1 cellular context compared by ENCODE assay signal in the genomic region with DNA sequence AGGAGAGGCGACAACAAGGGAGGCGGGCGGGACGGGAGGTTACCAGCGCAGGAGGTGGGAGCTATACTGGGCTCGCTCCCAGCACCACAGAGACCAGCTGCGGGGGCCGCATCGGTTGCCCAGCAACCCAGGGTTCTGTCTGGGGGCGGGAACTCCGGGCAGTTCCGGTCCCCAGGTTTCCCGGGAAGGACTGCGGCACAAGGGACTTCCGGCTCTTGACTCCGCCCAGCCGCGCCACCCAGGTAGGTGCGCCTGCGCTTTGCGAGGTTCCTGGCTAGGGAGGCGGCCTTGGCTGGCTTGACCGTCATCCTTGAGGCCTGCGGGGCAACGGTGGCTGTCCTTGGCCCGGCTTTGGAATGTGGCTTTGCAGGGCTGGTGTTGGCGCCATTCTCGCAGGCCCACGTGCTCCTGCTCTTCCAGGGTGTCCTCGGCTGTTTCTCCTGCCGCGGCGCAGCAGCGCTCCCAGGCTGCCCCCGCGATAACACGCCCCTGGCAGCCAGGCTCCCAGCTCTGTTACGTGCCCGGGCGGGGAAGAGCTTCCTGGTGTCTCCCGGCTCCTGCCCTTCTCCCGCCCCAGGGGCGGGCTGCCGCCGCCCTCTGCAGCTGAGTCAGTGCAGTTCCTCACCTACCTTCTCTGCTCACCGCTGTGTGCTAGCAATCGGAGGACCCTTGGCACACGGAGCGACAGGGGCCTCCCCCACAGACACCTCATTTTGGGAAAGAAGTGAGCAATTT.
TF ChIP-seq lines count a peak whose summit lies in the region.

Gene RSPH3, minus strand, starts transcription at position 534 of the 735 bp plus-strand sequence. CDS start 652 bp downstream, outside the sequence.

TF ChIP-seq in HepG2, 621 proteins besides CTCF, POLR2A, EP300 and RAD21 (continued from another document and continues in another):
- TF ChIP-seq, protein P1, sequence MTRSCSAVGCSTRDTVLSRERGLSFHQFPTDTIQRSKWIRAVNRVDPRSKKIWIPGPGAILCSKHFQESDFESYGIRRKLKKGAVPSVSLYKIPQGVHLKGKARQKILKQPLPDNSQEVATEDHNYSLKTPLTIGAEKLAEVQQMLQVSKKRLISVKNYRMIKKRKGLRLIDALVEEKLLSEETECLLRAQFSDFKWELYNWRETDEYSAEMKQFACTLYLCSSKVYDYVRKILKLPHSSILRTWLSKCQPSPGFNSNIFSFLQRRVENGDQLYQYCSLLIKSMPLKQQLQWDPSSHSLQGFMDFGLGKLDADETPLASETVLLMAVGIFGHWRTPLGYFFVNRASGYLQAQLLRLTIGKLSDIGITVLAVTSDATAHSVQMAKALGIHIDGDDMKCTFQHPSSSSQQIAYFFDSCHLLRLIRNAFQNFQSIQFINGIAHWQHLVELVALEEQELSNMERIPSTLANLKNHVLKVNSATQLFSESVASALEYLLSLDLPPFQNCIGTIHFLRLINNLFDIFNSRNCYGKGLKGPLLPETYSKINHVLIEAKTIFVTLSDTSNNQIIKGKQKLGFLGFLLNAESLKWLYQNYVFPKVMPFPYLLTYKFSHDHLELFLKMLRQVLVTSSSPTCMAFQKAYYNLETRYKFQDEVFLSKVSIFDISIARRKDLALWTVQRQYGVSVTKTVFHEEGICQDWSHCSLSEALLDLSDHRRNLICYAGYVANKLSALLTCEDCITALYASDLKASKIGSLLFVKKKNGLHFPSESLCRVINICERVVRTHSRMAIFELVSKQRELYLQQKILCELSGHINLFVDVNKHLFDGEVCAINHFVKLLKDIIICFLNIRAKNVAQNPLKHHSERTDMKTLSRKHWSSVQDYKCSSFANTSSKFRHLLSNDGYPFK (CRISPR knock-in tag; IDR thresholded peaks at IDR 0.05; ENCODE audit: borderline replicate concordance), result peak; percentile 97
- TF ChIP-seq ZNF569 (CRISPR knock-in tag; IDR thresholded peaks at IDR 0.05; ENCODE audit: borderline replicate concordance) (no peak), HNF4G (IDR thresholded peaks at IDR 0.05; ENCODE audit: borderline replicate concordance, low read depth, low read length) (peak; percentile 42; the same call in 1 of the 2 replicates), HNF4G (CRISPR knock-in tag; IDR thresholded peaks at IDR 0.05; ENCODE audit: borderline replicate concordance, low read depth) (peak; percentile 80), ZNF710 (CRISPR knock-in tag; IDR thresholded peaks at IDR 0.05; ENCODE audit: borderline replicate concordance) (peak; percentile 97), ZNF354B (CRISPR knock-in tag; IDR thresholded peaks at IDR 0.05) (no peak; the same call in 1 of the 2 replicates), ZNF761 (CRISPR knock-in tag; conservative IDR thresholded peaks at IDR 0.05) (peak; percentile 99), ZNF441 (CRISPR knock-in tag; IDR thresholded peaks at IDR 0.05; ENCODE audit: borderline replicate concordance) (peak; percentile 84; the same call in 1 of the 2 replicates), ZNF331 (CRISPR knock-in tag; IDR thresholded peaks at IDR 0.05) (peak; percentile 88; the same call in 1 of the 2 replicates), FOXA3 (CRISPR knock-in tag; IDR thresholded peaks at IDR 0.05) (peak; percentile 75), ZNF484 (CRISPR knock-in tag; IDR thresholded peaks at IDR 0.05; ENCODE audit: borderline replicate concordance, low read depth) (peak; percentile 93; the same call in 1 of the 2 replicates), CREM (IDR thresholded peaks at IDR 0.05) (peak; percentile 40; the same call in 1 of the 2 replicates), CREM (CRISPR knock-in tag; IDR thresholded peaks at IDR 0.05) (no peak), THAP8 (CRISPR knock-in tag; IDR thresholded peaks at IDR 0.05; ENCODE audit: borderline replicate concordance) (peak; percentile 99), MAF1 (CRISPR knock-in tag; IDR thresholded peaks at IDR 0.05; ENCODE audit: borderline replicate concordance) (peak; percentile 96; the same call in 1 of the 2 replicates), ZFP36 (IDR thresholded peaks at IDR 0.05; ENCODE audit: borderline replicate concordance, low read depth, low read length, partially characterized antibody) (no peak), ZEB1 (IDR thresholded peaks at IDR 0.05; ENCODE audit: insufficient replicate concordance, low read depth) (no peak), SRY (CRISPR knock-in tag; IDR thresholded peaks at IDR 0.05) (peak; percentile 96), ZC3H13 (CRISPR knock-in tag; IDR thresholded peaks at IDR 0.05) (peak; percentile 94), KLF12 (CRISPR knock-in tag; IDR thresholded peaks at IDR 0.05; ENCODE audit: borderline replicate concordance) (peak; percentile 99; the same call in 1 of the 2 replicates), RFX3 (CRISPR knock-in tag; IDR thresholded peaks at IDR 0.05) (peak; percentile 84), XBP1 (CRISPR knock-in tag; IDR thresholded peaks at IDR 0.05) (peak; percentile 76), WIZ (CRISPR knock-in tag; IDR thresholded peaks at IDR 0.05) (peak; percentile 98), ZSCAN12 (CRISPR knock-in tag; IDR thresholded peaks at IDR 0.05) (peak; percentile 89; the same call in 1 of the 2 replicates), STAT5B (CRISPR knock-in tag; IDR thresholded peaks at IDR 0.05) (no peak), IKZF1 (IDR thresholded peaks at IDR 0.05) (no peak), KAT7 (CRISPR knock-in tag; IDR thresholded peaks at IDR 0.05; ENCODE audit: borderline replicate concordance) (peak; percentile 96; the same call in 1 of the 2 replicates), PBX3 (CRISPR knock-in tag; IDR thresholded peaks at IDR 0.05; ENCODE audit: borderline replicate concordance) (0 out of 2 replicates have a peak, but pooled peaks have one; percentile 35), HCFC1 (IDR thresholded peaks at IDR 0.05; ENCODE audit: low read depth, low read length) (peak; percentile 67), ZNF225 (CRISPR knock-in tag; IDR thresholded peaks at IDR 0.05) (peak; percentile 90), CCDC6 (CRISPR knock-in tag; IDR thresholded peaks at IDR 0.05) (peak; percentile 99), SRSF4 (IDR thresholded peaks at IDR 0.05; ENCODE audit: low read depth, low read length, poor library complexity, severe bottlenecking) (no peak), FOXC1 (CRISPR knock-in tag; IDR thresholded peaks at IDR 0.05; ENCODE audit: borderline replicate concordance) (peak; percentile 100), MAFG (CRISPR knock-in tag; IDR thresholded peaks at IDR 0.05) (no peak), ZNF276 (CRISPR knock-in tag; IDR thresholded peaks at IDR 0.05; ENCODE audit: low read depth) (peak; percentile 94; the same call in 1 of the 2 replicates), SAP130 (CRISPR knock-in tag; IDR thresholded peaks at IDR 0.05; ENCODE audit: low read depth) (peak; percentile 95), JUN (CRISPR knock-in tag; IDR thresholded peaks at IDR 0.05) (no peak; the same call in 1 of the 2 replicates), MED13 (CRISPR knock-in tag; IDR thresholded peaks at IDR 0.05) (no peak; the same call in 1 of the 2 replicates), MATR3 (CRISPR knock-in tag; IDR thresholded peaks at IDR 0.05) (no peak), ZNF253 (CRISPR knock-in tag; IDR thresholded peaks at IDR 0.05; ENCODE audit: borderline replicate concordance) (peak; percentile 91), ZNF549 (CRISPR knock-in tag; IDR thresholded peaks at IDR 0.05) (0 out of 2 replicates have a peak, but pooled peaks have one; percentile 60), MBNL3 (CRISPR knock-in tag; conservative IDR thresholded peaks at IDR 0.05) (no peak)
- TF ChIP-seq, protein P2, sequence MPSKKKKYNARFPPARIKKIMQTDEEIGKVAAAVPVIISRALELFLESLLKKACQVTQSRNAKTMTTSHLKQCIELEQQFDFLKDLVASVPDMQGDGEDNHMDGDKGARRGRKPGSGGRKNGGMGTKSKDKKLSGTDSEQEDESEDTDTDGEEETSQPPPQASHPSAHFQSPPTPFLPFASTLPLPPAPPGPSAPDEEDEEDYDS (CRISPR knock-in tag; IDR thresholded peaks at IDR 0.05), result peak; percentile 71
- TF ChIP-seq, protein P3, sequence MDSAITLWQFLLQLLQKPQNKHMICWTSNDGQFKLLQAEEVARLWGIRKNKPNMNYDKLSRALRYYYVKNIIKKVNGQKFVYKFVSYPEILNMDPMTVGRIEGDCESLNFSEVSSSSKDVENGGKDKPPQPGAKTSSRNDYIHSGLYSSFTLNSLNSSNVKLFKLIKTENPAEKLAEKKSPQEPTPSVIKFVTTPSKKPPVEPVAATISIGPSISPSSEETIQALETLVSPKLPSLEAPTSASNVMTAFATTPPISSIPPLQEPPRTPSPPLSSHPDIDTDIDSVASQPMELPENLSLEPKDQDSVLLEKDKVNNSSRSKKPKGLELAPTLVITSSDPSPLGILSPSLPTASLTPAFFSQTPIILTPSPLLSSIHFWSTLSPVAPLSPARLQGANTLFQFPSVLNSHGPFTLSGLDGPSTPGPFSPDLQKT (CRISPR knock-in tag; IDR thresholded peaks at IDR 0.05; ENCODE audit: borderline replicate concordance), result peak; percentile 68; the same call in 1 of the 2 replicates
- TF ChIP-seq, protein P4, sequence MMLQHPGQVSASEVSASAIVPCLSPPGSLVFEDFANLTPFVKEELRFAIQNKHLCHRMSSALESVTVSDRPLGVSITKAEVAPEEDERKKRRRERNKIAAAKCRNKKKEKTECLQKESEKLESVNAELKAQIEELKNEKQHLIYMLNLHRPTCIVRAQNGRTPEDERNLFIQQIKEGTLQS (CRISPR knock-in tag; IDR thresholded peaks at IDR 0.05), result peak; percentile 74
- TF ChIP-seq, protein P5, sequence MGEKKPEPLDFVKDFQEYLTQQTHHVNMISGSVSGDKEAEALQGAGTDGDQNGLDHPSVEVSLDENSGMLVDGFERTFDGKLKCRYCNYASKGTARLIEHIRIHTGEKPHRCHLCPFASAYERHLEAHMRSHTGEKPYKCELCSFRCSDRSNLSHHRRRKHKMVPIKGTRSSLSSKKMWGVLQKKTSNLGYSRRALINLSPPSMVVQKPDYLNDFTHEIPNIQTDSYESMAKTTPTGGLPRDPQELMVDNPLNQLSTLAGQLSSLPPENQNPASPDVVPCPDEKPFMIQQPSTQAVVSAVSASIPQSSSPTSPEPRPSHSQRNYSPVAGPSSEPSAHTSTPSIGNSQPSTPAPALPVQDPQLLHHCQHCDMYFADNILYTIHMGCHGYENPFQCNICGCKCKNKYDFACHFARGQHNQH (CRISPR knock-in tag; IDR thresholded peaks at IDR 0.05), result peak; percentile 99
- TF ChIP-seq, protein P6, sequence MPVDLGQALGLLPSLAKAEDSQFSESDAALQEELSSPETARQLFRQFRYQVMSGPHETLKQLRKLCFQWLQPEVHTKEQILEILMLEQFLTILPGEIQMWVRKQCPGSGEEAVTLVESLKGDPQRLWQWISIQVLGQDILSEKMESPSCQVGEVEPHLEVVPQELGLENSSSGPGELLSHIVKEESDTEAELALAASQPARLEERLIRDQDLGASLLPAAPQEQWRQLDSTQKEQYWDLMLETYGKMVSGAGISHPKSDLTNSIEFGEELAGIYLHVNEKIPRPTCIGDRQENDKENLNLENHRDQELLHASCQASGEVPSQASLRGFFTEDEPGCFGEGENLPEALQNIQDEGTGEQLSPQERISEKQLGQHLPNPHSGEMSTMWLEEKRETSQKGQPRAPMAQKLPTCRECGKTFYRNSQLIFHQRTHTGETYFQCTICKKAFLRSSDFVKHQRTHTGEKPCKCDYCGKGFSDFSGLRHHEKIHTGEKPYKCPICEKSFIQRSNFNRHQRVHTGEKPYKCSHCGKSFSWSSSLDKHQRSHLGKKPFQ (CRISPR knock-in tag; IDR thresholded peaks at IDR 0.05; ENCODE audit: insufficient replicate concordance), result peak; percentile 96
- TF ChIP-seq, protein P7, sequence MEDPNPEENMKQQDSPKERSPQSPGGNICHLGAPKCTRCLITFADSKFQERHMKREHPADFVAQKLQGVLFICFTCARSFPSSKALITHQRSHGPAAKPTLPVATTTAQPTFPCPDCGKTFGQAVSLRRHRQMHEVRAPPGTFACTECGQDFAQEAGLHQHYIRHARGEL (CRISPR knock-in tag; IDR thresholded peaks at IDR 0.05), result no peak
